In genomic region chr11:131511794-131512193, GRCh38 we compare ENCODE assay signal across 9 cellular contexts.
DNase-seq lines count a peak whose midpoint lies in the region; ATAC-seq, FAIRE-seq and TF ChIP-seq lines count a peak whose summit lies in the region.
"Had no signal": no experiment of that assay in that cellular context is flagged by ENCODE, and none has a peak within 500 bp of the region (broad histone marks: within the 10 kb centered on the region; RNA-seq: fewer than 3 reads in every experiment).

No MANE protein-coding gene starts in this region.

- TF ChIP-seq CTCF in GM20000 (IDR thresholded peaks at IDR 0.05; ENCODE audit: extremely low read depth, missing control alignments): peak; percentile 41
- peak; percentile 77 for TF ChIP-seq CTCF in Panc1 (IDR thresholded peaks at IDR 0.05)
- TF ChIP-seq CTCF in Calu3 (IDR thresholded peaks at IDR 0.05; ENCODE audit: unreplicated experiment): no peak

- no peaks in the 10 kb centered on the region for H3K4me1 Mint-ChIP-seq in Calu3 (ENCODE audit: low read depth, unreplicated experiment)

- no peak overlapping the region for H3K27ac ChIP-seq in Panc1 (ENCODE audit: low read length)
- H3K27ac ChIP-seq: epithelial cell of prostate had no signal

- H3K4me3 ChIP-seq in Panc1 (ENCODE audit: low read depth in 2 of 2, low read length in 2 of 2): no peak overlapping the region

- DNase-seq in DMS153 (lab: John Stamatoyannopoulos, UW) (peak; percentile 21), GM20000 (ENCODE audit: low spot score) (peak; percentile 32), Panc1 (ENCODE audit: low read depth, low spot score) (peak; percentile 2), iPS DF 4.7 (ENCODE audit: extremely low read depth, low spot score) (peak; percentile 49), HTR-8/SVneo (ENCODE audit: insufficient read length, low spot score) (no peak), H54 (ENCODE audit: insufficient read length, low spot score) (no peak), Calu3 (no peak)

- in situ Hi-C loops in Panc1 (cut with HindIII; ENCODE audit: low pct_unique_long_range_greater_than_20kb, low sequenced_read_pairs): no loop called here

- BruUV-seq in Panc1 (replicated peaks; lab: Mats Ljungman, UMichigan): no TSS peak
- BruUV-seq in Calu3 (replicated peaks; lab: Mats Ljungman, UMichigan): no TSS peak

- H3K27ac Mint-ChIP-seq in Calu3 (ENCODE audit: unreplicated experiment): no peak overlapping the region

- H3K36me3 ChIP-seq in Panc1 (ENCODE audit: control insufficient read depth, insufficient read depth, low read length): no peaks in the 10 kb centered on the region

- H3K4me1 ChIP-seq in Panc1 (ENCODE audit: control insufficient read depth, insufficient read depth, low read length): no peaks in the 10 kb centered on the region

- POLR2A ChIA-PET in Panc1 (lab: Charles Lee): no interaction called here

- no peaks in the 10 kb centered on the region for H3K27me3 ChIP-seq in Panc1 (ENCODE audit: control insufficient read depth, insufficient read depth, low read length)

- FAIRE-seq in HTR-8/SVneo (lab: Jason Lieb, UNC): no peak
- no peak for FAIRE-seq in H54 (lab: Jason Lieb, UNC)

- H3K27me3 Mint-ChIP-seq in Calu3 (ENCODE audit: unreplicated experiment): no peaks in the 10 kb centered on the region

- no peaks in the 10 kb centered on the region for H3K9me3 ChIP-seq in Panc1 (ENCODE audit: control insufficient read depth, insufficient read depth, low read depth, low read length)

- no peak overlapping the region for H3K4me3 Mint-ChIP-seq in Calu3 (ENCODE audit: low read depth, unreplicated experiment)

- ATAC-seq in Panc1 (no peak; the same call in 1 of the 2 replicates), GM18519 (IDR thresholded peaks at IDR 0.05; ENCODE audit: low FRiP score, unreplicated experiment) (no peak)

- CTCF ChIA-PET in Panc1 (lab: Charles Lee) (no interaction called here), Calu3 (lab: Charles Lee) (interaction anchor here (0.7 kb wide), 1 partner anchor 65 kb away, joined by 3 read pairs; no protein-coding TSS in a partner anchor)

- peaks cover 5% of the 10 kb centered on the region for H3K9me3 Mint-ChIP-seq in Calu3 (ENCODE audit: low read depth, unreplicated experiment)

- TF ChIP-seq POLR2A in H54 (IDR thresholded peaks at IDR 0.05; ENCODE audit: low read depth, low read length): no peak

- H3K36me3 Mint-ChIP-seq in Calu3 (ENCODE audit: insufficient read depth, unreplicated experiment): no peaks in the 10 kb centered on the region

- intact Hi-C loops in Panc1 (cut with micrococcal nuclease; ENCODE audit: unreplicated experiment): loop anchor here (1.0 kb wide), 1 partner anchor 447 kb away; no protein-coding TSS in a partner anchor
- intact Hi-C loops in Calu3 (cut with micrococcal nuclease; ENCODE audit: unreplicated experiment): no loop called here

Comparison
In these comparisons a context has a peak if more than half of its experiments do, and no peak if none do; other contexts are left out.
1. DNase-seq: peak in DMS153 (single experiment), GM20000 (single experiment), Panc1 (single experiment) and iPS DF 4.7 (single experiment); none in HTR-8/SVneo (single experiment), H54 (single experiment) and Calu3 (single experiment).